Comparison of ENCODE assay signal across 23 cellular contexts in the genomic region with DNA sequence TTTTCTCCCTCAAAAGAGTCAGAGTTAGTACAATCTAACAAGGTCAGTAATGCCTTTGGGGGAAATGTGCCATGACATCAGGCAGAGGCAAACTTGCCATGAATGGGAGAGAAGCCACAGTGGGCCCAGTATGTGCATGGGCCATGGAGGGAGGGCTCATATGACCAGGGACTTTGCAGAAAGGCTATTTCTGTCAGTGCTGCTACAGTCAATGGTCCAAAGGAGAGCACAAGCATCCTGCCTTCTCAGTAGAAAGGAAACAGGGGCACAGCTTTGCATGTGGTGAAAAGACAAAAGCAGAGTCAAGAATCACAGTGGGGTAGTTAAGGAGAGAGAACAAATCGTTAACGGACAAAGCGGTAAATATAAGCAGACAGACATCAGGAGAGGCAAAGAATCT. TPM values are rescaled to one million over a fixed set of nuclear protein-coding genes. Genes with fewer than 3 reads are reported as not detected.
DNase-seq lines count a peak whose midpoint lies in the region; ATAC-seq and TF ChIP-seq lines count a peak whose summit lies in the region.
"Had no signal": no experiment of that assay in that cellular context is flagged by ENCODE, and none has a peak within 500 bp of the region (broad histone marks: within the 10 kb centered on the region; RNA-seq: fewer than 3 reads in every experiment).

No MANE protein-coding gene starts in this region.

- H3K4me1 Mint-ChIP-seq in activated CD4-positive, alpha-beta T cell treated with anti-CD3 and anti-CD28 coated beads, Interleukin-2, amount 10 ng/mL, durations not matched to agents 7 days and 5 days = peaks cover 21% of the 10 kb centered on the region
- peaks cover 6% of the 10 kb centered on the region for H3K4me1 Mint-ChIP-seq in CD8-positive, alpha-beta T cell (ENCODE audit: low read depth)
- peaks cover 4% of the 10 kb centered on the region for H3K4me1 Mint-ChIP-seq in activated T-helper 17 cell treated with anti-CD3 and anti-CD28 coated beads, Interleukin-2, amount 50 U/mL, for 72 hours
- H3K4me1 Mint-ChIP-seq in naive thymus-derived CD8-positive, alpha-beta T cell = peaks cover 11 to 18% (median 12%) of the 10 kb centered on the region in 4 donors

- CTCF ChIA-PET in activated CD4-positive, alpha-beta T cell treated with anti-CD3 and anti-CD28 coated beads, Interleukin-2, amount 10 ng/mL, durations not matched to agents 7 days and 5 days (lab: Charles Lee) = interaction anchor here (0.9 to 4.3 kb wide), 2 partner anchors 16 to 18 kb away, joined by 4 to 24 read pairs; no protein-coding TSS in a partner anchor
- CTCF ChIA-PET in CD8-positive, alpha-beta T cell (lab: Charles Lee) = interaction anchor here (1.3 to 3.3 kb wide), 6 partner anchors 9 to 146 kb away, joined by 3 to 11 read pairs (median 4); no protein-coding TSS in a partner anchor

- H3K9me3 Mint-ChIP-seq in activated CD4-positive, alpha-beta T cell treated with anti-CD3 and anti-CD28 coated beads, Interleukin-2, amount 10 ng/mL, durations not matched to agents 7 days and 5 days = no peaks in the 10 kb centered on the region
- no peaks in the 10 kb centered on the region for H3K9me3 Mint-ChIP-seq in CD8-positive, alpha-beta T cell
- no peaks in the 10 kb centered on the region for H3K9me3 Mint-ChIP-seq in activated T-helper 17 cell treated with anti-CD3 and anti-CD28 coated beads, Interleukin-2, amount 50 U/mL, for 72 hours
- H3K9me3 Mint-ChIP-seq in naive thymus-derived CD8-positive, alpha-beta T cell = no peaks in the 10 kb centered on the region
- H3K9me3 Mint-ChIP-seq: HFFc6 had no signal

- no peak overlapping the region for H3K4me3 ChIP-seq in CD8-positive, alpha-beta T cell (ENCODE audit: low read depth, low read length)
- no peak overlapping the region for H3K4me3 ChIP-seq in testis
- H3K4me3 ChIP-seq: breast epithelium, heart left ventricle, stomach, tibial artery had no signal

- DNase-seq in activated CD4-positive, alpha-beta T cell treated with anti-CD3 and anti-CD28 coated beads, Interleukin-2, amount 10 ng/mL, durations not matched to agents 7 days and 5 days = no peak
- DNase-seq in activated CD4-positive, alpha-beta T cell treated with anti-CD3 and anti-CD28 coated beads for 4 hours = no peak
- no peak for DNase-seq in CD8-positive, alpha-beta T cell
- DNase-seq in naive thymus-derived CD8-positive, alpha-beta T cell = no peak
- no peak for DNase-seq in stimulated activated CD4-positive, alpha-beta T cell treated with anti-CD3 and anti-CD28 coated beads, Interleukin-12 subunit alpha, Interleukin-12 subunit beta, amount 100 ng/mL, for 4 hours
- DNase-seq in T-helper 2 cell (no peak), testis (no peak)
- DNase-seq: effector CD8-positive, alpha-beta T cell; erythroblast; heart left ventricle; HFFc6; KBM-7; mammary epithelial cell; NCI-H1436; NCI-H748 treated with DMSO at 0.1 percent for 48 hours; RPMI8226; stimulated activated CD4-positive, alpha-beta T cell treated with anti-CD3 and anti-CD28 coated beads, Interleukin-15, amount 100 ng/mL, for 24 hours; stomach; tibial artery had no signal

- no peak for ATAC-seq in CD8-positive, alpha-beta T cell
- no peak for ATAC-seq in activated T-helper 17 cell treated with anti-CD3 and anti-CD28 coated beads, Interleukin-2, amount 50 U/mL, for 72 hours (replicated peaks)
- no peak for ATAC-seq in naive thymus-derived CD8-positive, alpha-beta T cell
- ATAC-seq: sciatic nerve had no signal

- H3K4me1 ChIP-seq in CD8-positive, alpha-beta T cell (ENCODE audit: insufficient read depth, low read length) = no peaks in the 10 kb centered on the region
- H3K4me1 ChIP-seq in testis = peaks cover under 1% of the 10 kb centered on the region
- H3K4me1 ChIP-seq: breast epithelium had no signal

- peak overlapping the region; percentile 7 for H3K27ac Mint-ChIP-seq in activated CD4-positive, alpha-beta T cell treated with anti-CD3 and anti-CD28 coated beads, Interleukin-2, amount 10 ng/mL, durations not matched to agents 7 days and 5 days
- H3K27ac Mint-ChIP-seq in CD8-positive, alpha-beta T cell = peak overlapping the region; percentile 12
- H3K27ac Mint-ChIP-seq in activated T-helper 17 cell treated with anti-CD3 and anti-CD28 coated beads, Interleukin-2, amount 50 U/mL, for 72 hours = peak overlapping the region; percentile 3
- peak overlapping the region in 9 of 10 donors; percentile 0 to 74 (median 21) for H3K27ac Mint-ChIP-seq in naive thymus-derived CD8-positive, alpha-beta T cell
- H3K27ac Mint-ChIP-seq: HFFc6 had no signal

- no peaks in the 10 kb centered on the region for H3K27me3 Mint-ChIP-seq in activated CD4-positive, alpha-beta T cell treated with anti-CD3 and anti-CD28 coated beads, Interleukin-2, amount 10 ng/mL, durations not matched to agents 7 days and 5 days
- no peaks in the 10 kb centered on the region for H3K27me3 Mint-ChIP-seq in CD8-positive, alpha-beta T cell (ENCODE audit: low read depth)
- H3K27me3 Mint-ChIP-seq in activated T-helper 17 cell treated with anti-CD3 and anti-CD28 coated beads, Interleukin-2, amount 50 U/mL, for 72 hours = no peaks in the 10 kb centered on the region
- H3K27me3 Mint-ChIP-seq in naive thymus-derived CD8-positive, alpha-beta T cell = no peaks in the 10 kb centered on the region

- no peaks in the 10 kb centered on the region for H3K27me3 ChIP-seq in CD8-positive, alpha-beta T cell (ENCODE audit: insufficient read depth, low read length)
- no peaks in the 10 kb centered on the region for H3K27me3 ChIP-seq in testis
- H3K27me3 ChIP-seq: breast epithelium, heart left ventricle, neutrophil, stomach, tibial artery had no signal

- H3K9me3 ChIP-seq in CD8-positive, alpha-beta T cell (ENCODE audit: low read length) = no peaks in the 10 kb centered on the region
- H3K9me3 ChIP-seq in testis = no peaks in the 10 kb centered on the region
- H3K9me3 ChIP-seq: breast epithelium, heart left ventricle, neutrophil, stomach, tibial artery had no signal

- TF ChIP-seq POLR2A in testis (IDR thresholded peaks at IDR 0.05) = no peak

- H3K4me3 Mint-ChIP-seq in activated CD4-positive, alpha-beta T cell treated with anti-CD3 and anti-CD28 coated beads, Interleukin-2, amount 10 ng/mL, durations not matched to agents 7 days and 5 days = no peak overlapping the region
- H3K4me3 Mint-ChIP-seq in CD8-positive, alpha-beta T cell = no peak overlapping the region
- no peak overlapping the region for H3K4me3 Mint-ChIP-seq in activated T-helper 17 cell treated with anti-CD3 and anti-CD28 coated beads, Interleukin-2, amount 50 U/mL, for 72 hours
- H3K4me3 Mint-ChIP-seq in naive thymus-derived CD8-positive, alpha-beta T cell = no peak overlapping the region
- H3K4me3 Mint-ChIP-seq: HFFc6 had no signal

- no peak for TF ChIP-seq CTCF in CD8-positive, alpha-beta T cell (IDR thresholded peaks at IDR 0.05)
- no peak for TF ChIP-seq CTCF in testis (IDR thresholded peaks at IDR 0.05)

- 96% methylated on average over 3 of the region's 3 CpGs for WGBS in testis, 2 donors

- peaks cover 39% of the 10 kb centered on the region for H3K36me3 ChIP-seq in CD8-positive, alpha-beta T cell (ENCODE audit: insufficient read depth, low read length)
- H3K36me3 ChIP-seq in testis (ENCODE audit: low read depth, missing control alignments) = no peaks in the 10 kb centered on the region
- H3K36me3 ChIP-seq: breast epithelium had no signal

- H3K27ac ChIP-seq in CD8-positive, alpha-beta T cell (ENCODE audit: low read depth, low read length) = no peak overlapping the region
- H3K27ac ChIP-seq in testis = no peak overlapping the region
- H3K27ac ChIP-seq: breast epithelium, neutrophil, stomach, tibial artery had no signal

- H3K36me3 Mint-ChIP-seq in activated CD4-positive, alpha-beta T cell treated with anti-CD3 and anti-CD28 coated beads, Interleukin-2, amount 10 ng/mL, durations not matched to agents 7 days and 5 days (ENCODE audit: low read depth) = peaks cover 57% of the 10 kb centered on the region
- peaks cover 76% of the 10 kb centered on the region for H3K36me3 Mint-ChIP-seq in CD8-positive, alpha-beta T cell
- H3K36me3 Mint-ChIP-seq in activated T-helper 17 cell treated with anti-CD3 and anti-CD28 coated beads, Interleukin-2, amount 50 U/mL, for 72 hours (ENCODE audit: low read depth) = peaks cover 79% of the 10 kb centered on the region
- H3K36me3 Mint-ChIP-seq in naive thymus-derived CD8-positive, alpha-beta T cell = peaks cover 0 to 82% (median 18%) of the 10 kb centered on the region in 3 donors

- intact Hi-C loops in CD8-positive, alpha-beta T cell (cut with DNase I, micrococcal nuclease) = no loop called here
- intact Hi-C loops in testis (cut with DNase I; ENCODE audit: low total_unique reads) = no loop called here

- POLR2A ChIA-PET in activated CD4-positive, alpha-beta T cell treated with anti-CD3 and anti-CD28 coated beads, Interleukin-2, amount 10 ng/mL, durations not matched to agents 7 days and 5 days (lab: Charles Lee) = no interaction called here
- POLR2A ChIA-PET in CD8-positive, alpha-beta T cell (lab: Charles Lee) = no interaction called here
- POLR2A ChIA-PET in naive thymus-derived CD8-positive, alpha-beta T cell (lab: Charles Lee) = interaction anchor here (0.5 to 1.3 kb wide), 2 partner anchors 11 to 134 kb away, joined by 3 to 5 read pairs; a partner anchor contains a TSS

RNA-seq across cellular contexts. Expression of a gene that starts 11.2 kb away (rescaled TPM):
- 1 to 10 TPM; 2.4 to 3.1 TPM for total RNA-seq in activated CD4-positive, alpha-beta T cell treated with anti-CD3 and anti-CD28 coated beads, Interleukin-2, amount 10 ng/mL, durations not matched to agents 7 days and 5 days
- total RNA-seq in CD8-positive, alpha-beta T cell = 1 to 10 TPM; 1.2 to 1.7 TPM
- total RNA-seq in activated T-helper 17 cell treated with anti-CD3 and anti-CD28 coated beads, Interleukin-2, amount 50 U/mL, for 72 hours = 10 to 100 TPM in 1 of 2 donors, 1 to 10 TPM in 1; 2.5 to 12.0 TPM
- 1 to 10 TPM; 1.6 to 2.2 TPM for total RNA-seq in naive thymus-derived CD8-positive, alpha-beta T cell
- polyA plus RNA-seq in naive thymus-derived CD8-positive, alpha-beta T cell = under 1 TPM in 2 of 3 donors, not detected in 1; 0.22 to 0.36 TPM
- total RNA-seq in testis = 10 to 100 TPM; 11.7 to 15.5 TPM
- 6.3 TPM for polyA plus RNA-seq in testis (ENCODE audit: insufficient read depth, low read depth, low replicate concordance)

RNA-seq across cellular contexts. Expression of a gene that starts 41.0 kb away (rescaled TPM):
- 10 to 100 TPM; 12.3 to 12.8 TPM for total RNA-seq in activated CD4-positive, alpha-beta T cell treated with anti-CD3 and anti-CD28 coated beads, Interleukin-2, amount 10 ng/mL, durations not matched to agents 7 days and 5 days
- 1 to 10 TPM in 1 of 2 experiments, under 1 TPM in 1; 0.83 to 1.3 TPM for total RNA-seq in CD8-positive, alpha-beta T cell
- 10 to 100 TPM; 10.4 to 27.7 TPM for total RNA-seq in activated T-helper 17 cell treated with anti-CD3 and anti-CD28 coated beads, Interleukin-2, amount 50 U/mL, for 72 hours
- 1 to 10 TPM; 2.3 to 3.7 TPM for total RNA-seq in naive thymus-derived CD8-positive, alpha-beta T cell
- under 1 TPM in 2 of 3 donors, not detected in 1; 0.25 to 0.32 TPM for polyA plus RNA-seq in naive thymus-derived CD8-positive, alpha-beta T cell
- total RNA-seq in testis = 10 to 100 TPM; 48.8 to 59.8 TPM
- polyA plus RNA-seq in testis (ENCODE audit: insufficient read depth, low read depth, low replicate concordance) = 32.8 TPM

RNA-seq across cellular contexts. Expression of a gene that starts 44.4 kb away (rescaled TPM):
- 100 to 1,000 TPM; 107 TPM for total RNA-seq in activated CD4-positive, alpha-beta T cell treated with anti-CD3 and anti-CD28 coated beads, Interleukin-2, amount 10 ng/mL, durations not matched to agents 7 days and 5 days
- 10 to 100 TPM; 25.8 to 27.0 TPM for total RNA-seq in CD8-positive, alpha-beta T cell
- 10 to 100 TPM; 52.4 to 65.7 TPM for total RNA-seq in activated T-helper 17 cell treated with anti-CD3 and anti-CD28 coated beads, Interleukin-2, amount 50 U/mL, for 72 hours
- total RNA-seq in naive thymus-derived CD8-positive, alpha-beta T cell = 10 to 100 TPM; 51.6 to 58.2 TPM
- 10 to 100 TPM in 1 of 3 donors, 1 to 10 TPM in 2; 4.4 to 27.7 (median 6.7) TPM for polyA plus RNA-seq in naive thymus-derived CD8-positive, alpha-beta T cell
- total RNA-seq in testis = 100 to 1,000 TPM; 156 to 169 TPM
- 220 TPM for polyA plus RNA-seq in testis (ENCODE audit: insufficient read depth, low read depth, low replicate concordance)
